Comparison of ENCODE assay signal across 8 cellular contexts in the genomic region with DNA sequence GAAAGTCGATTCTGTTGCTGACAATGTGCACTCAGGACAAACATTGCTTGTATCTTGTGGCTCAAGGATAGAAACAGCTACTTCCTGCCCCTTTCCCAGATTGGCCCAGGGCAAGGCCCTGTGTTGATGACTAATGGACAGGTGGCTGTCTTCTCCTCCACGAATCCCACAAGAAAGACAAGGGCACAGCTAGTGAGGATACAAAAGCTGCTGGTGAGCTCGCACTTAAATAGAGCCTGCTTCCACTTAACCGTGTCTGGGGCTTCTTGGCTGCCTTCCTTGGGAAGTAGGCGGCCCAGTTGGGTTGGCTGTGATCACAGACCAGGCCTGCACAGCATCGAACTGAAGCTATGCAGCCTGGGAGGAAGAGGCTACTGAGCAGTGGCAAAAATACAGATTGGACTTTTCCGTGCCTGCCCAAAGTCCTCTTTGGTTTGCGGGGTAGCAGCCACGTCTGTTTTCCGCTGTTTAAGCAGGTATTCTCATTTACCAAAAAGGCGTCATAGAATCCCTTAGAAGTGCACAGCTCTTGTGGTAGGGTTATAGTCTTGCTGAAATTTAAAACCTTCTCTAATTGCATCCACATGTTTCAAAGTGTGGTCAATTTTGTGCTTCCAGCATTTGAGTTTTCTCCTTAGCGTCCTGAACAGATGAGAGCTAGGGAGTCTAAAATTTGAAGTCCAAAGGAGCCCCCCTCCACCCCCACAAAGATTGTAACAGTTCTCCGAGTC. TPM values are rescaled to one million over a fixed set of nuclear protein-coding genes. Genes with fewer than 3 reads are reported as not detected.
DNase-seq lines count a peak whose midpoint lies in the region; ATAC-seq and TF ChIP-seq lines count a peak whose summit lies in the region.

No MANE protein-coding gene starts in this region.

- no peak for ATAC-seq in HG03045 (IDR thresholded peaks at IDR 0.05; ENCODE audit: unreplicated experiment)

- H3K4me3 ChIP-seq in astrocyte of the spinal cord (ENCODE audit: low read depth, low read length) (no peak overlapping the region), hepatocyte (no peak overlapping the region), suprapubic skin (no peak overlapping the region), ovary (no peak overlapping the region)

- peaks cover 31% of the 10 kb centered on the region for H3K36me3 Mint-ChIP-seq in HFFc6 (ENCODE audit: low read depth)

- H3K4me1 Mint-ChIP-seq in HFFc6 (ENCODE audit: low read depth), result peaks cover 66% of the 10 kb centered on the region

- H3K27ac Mint-ChIP-seq in HFFc6, result peak overlapping the region; percentile 95

- DNase-seq in HFFc6 (peak; percentile 58), astrocyte of the spinal cord (ENCODE audit: low read depth, low spot score) (peak; percentile 67), hepatocyte (ENCODE audit: low spot score) (no peak), suprapubic skin (ENCODE audit: low spot score in 2 of 2) (no peak), ovary (no peak), NCI-H524 (lab: John Stamatoyannopoulos, UW) (no peak), T-helper 9 cell (no peak)

- no peaks in the 10 kb centered on the region for H4K20me1 ChIP-seq in hepatocyte (ENCODE audit: insufficient read depth, poor library complexity, severe bottlenecking)

- H3K4me1 ChIP-seq in hepatocyte (ENCODE audit: insufficient read depth) (peaks cover 41% of the 10 kb centered on the region), suprapubic skin (peaks cover 64% of the 10 kb centered on the region), ovary (ENCODE audit: insufficient read depth) (peaks cover 7% of the 10 kb centered on the region)

- H3K79me2 ChIP-seq in hepatocyte, result peaks cover 26% of the 10 kb centered on the region

- H3K9me3 Mint-ChIP-seq in HFFc6, result no peaks in the 10 kb centered on the region

- H3K36me3 ChIP-seq in hepatocyte (replicated peaks; ENCODE audit: insufficient read depth, low read depth) (no peaks in the 10 kb centered on the region), suprapubic skin (peaks cover 34% of the 10 kb centered on the region), ovary (no peaks in the 10 kb centered on the region)

- H2AFZ ChIP-seq in hepatocyte, result no peak overlapping the region

- H3K27me3 ChIP-seq in hepatocyte (no peaks in the 10 kb centered on the region), suprapubic skin (no peaks in the 10 kb centered on the region), ovary (no peaks in the 10 kb centered on the region)

- H3K9me3 ChIP-seq in hepatocyte (ENCODE audit: low read depth), result no peaks in the 10 kb centered on the region
- H3K9me3 ChIP-seq in suprapubic skin, result no peaks in the 10 kb centered on the region
- H3K9me3 ChIP-seq in ovary, result no peaks in the 10 kb centered on the region

- TF ChIP-seq POLR2A in suprapubic skin (IDR thresholded peaks at IDR 0.05), result no peak
- TF ChIP-seq POLR2A in ovary (IDR thresholded peaks at IDR 0.05), result no peak

- TF ChIP-seq CTCF in HFFc6 (IDR thresholded peaks at IDR 0.05) (no peak), astrocyte of the spinal cord (IDR thresholded peaks at IDR 0.05; ENCODE audit: low read depth, low read length) (no peak), hepatocyte (IDR thresholded peaks at IDR 0.05; ENCODE audit: poor library complexity) (no peak), suprapubic skin (IDR thresholded peaks at IDR 0.05) (no peak), ovary (IDR thresholded peaks at IDR 0.05) (no peak)

- in situ Hi-C loops in astrocyte of the spinal cord (cut with HindIII; ENCODE audit: low sequenced_read_pairs), result loop anchor here (25.0 kb wide), 2 partner anchors 107 to 182 kb away; no protein-coding TSS in a partner anchor

- 60% methylated on average over 13 of the region's 13 CpGs for WGBS in hepatocyte (ENCODE audit: low lambda C conversion rate, missing lambda C conversion rate)
- WGBS in suprapubic skin, result 47% methylated on average over 12 of the region's 13 CpGs
- WGBS in ovary, 3 donors, result 45 to 51% (median 48%) methylated on average over 13 of the region's 13 CpGs

- intact Hi-C loops in ovary (cut with DNase I), result loop anchor here (2.0 to 10.0 kb wide), 6 partner anchors 19 to 299 kb away; no protein-coding TSS in a partner anchor

- H3K4me3 Mint-ChIP-seq in HFFc6, result peak overlapping the region; percentile 83

- no peaks in the 10 kb centered on the region for H3K9me2 ChIP-seq in hepatocyte (replicated peaks; ENCODE audit: insufficient read depth)

- peak overlapping the region; percentile 65 for H3K4me2 ChIP-seq in hepatocyte

- TF ChIP-seq EP300 in suprapubic skin (IDR thresholded peaks at IDR 0.05) (no peak), ovary (IDR thresholded peaks at IDR 0.05) (no peak)

- H3K27me3 Mint-ChIP-seq in HFFc6 (ENCODE audit: insufficient read depth), result no peaks in the 10 kb centered on the region; the same call in none of the 2 replicates

- H3K27ac ChIP-seq in hepatocyte (peak overlapping the region; percentile 94), suprapubic skin (peak overlapping the region; percentile 83), ovary (peak overlapping the region in 1 of 2 donors; percentile 63)

RNA-seq across cellular contexts. Expression of a gene that starts 23.1 kb away (rescaled TPM):
- 100 to 1,000 TPM in 1 of 6 experiments, 10 to 100 TPM in 5; 87.3 to 108 (median 93.2) TPM for total RNA-seq in HFFc6 (2021; fragmentation: NEBNext Ultra II Directional; extraction: Animal tissue kit (Norgen Biotek cat#: 25700))
- total RNA-seq in hepatocyte (53.6 and 66.1 TPM in 2 replicates), suprapubic skin (10 to 100 TPM; 20.4 to 38.1 (median 36.5) TPM), ovary (10 to 100 TPM; 19.4 to 58.6 (median 43.3) TPM)
- polyA plus RNA-seq in hepatocyte (108 and 126 TPM in 2 replicates), ovary (10 to 100 TPM; 48.6 to 67.6 TPM)

RNA-seq across cellular contexts. Expression of a gene that starts 58.2 kb away (rescaled TPM):
- 10 to 100 TPM; 17.5 to 24.0 (median 19.3) TPM for total RNA-seq in HFFc6 (2021; fragmentation: NEBNext Ultra II Directional; extraction: Animal tissue kit (Norgen Biotek cat#: 25700))
- total RNA-seq in hepatocyte (25.4 and 27.8 TPM in 2 replicates), suprapubic skin (10 to 100 TPM; 13.6 to 19.4 (median 16.7) TPM), ovary (10 to 100 TPM; 19.4 to 25.0 (median 22.8) TPM)
- polyA plus RNA-seq in hepatocyte (12.9 and 14.6 TPM in 2 replicates), ovary (10 to 100 TPM; 12.7 to 22.4 TPM)

RNA-seq across cellular contexts. Expression of a gene that starts 58.2 kb away (rescaled TPM):
- total RNA-seq in HFFc6 (2021; fragmentation: NEBNext Ultra II Directional; extraction: Animal tissue kit (Norgen Biotek cat#: 25700)), result under 1 TPM in 1 of 6 experiments, not detected in 5; 0.26 TPM
- 1.0 TPM in 1 of 2 replicates, not detected in the other for total RNA-seq in hepatocyte
- polyA plus RNA-seq in hepatocyte, result not detected in 2 replicates
- total RNA-seq in suprapubic skin, result under 1 TPM; 0.18 to 0.80 (median 0.57) TPM
- 10 to 100 TPM in 1 of 7 donors, 1 to 10 TPM in 3, under 1 TPM in 2, not detected in 1; 0.24 to 13.1 (median 1.4) TPM for total RNA-seq in ovary
- under 1 TPM; 0.12 to 0.75 TPM for polyA plus RNA-seq in ovary

Comparison
In these comparisons a context has a peak if more than half of its experiments do, and no peak if none do; other contexts are left out.
1. DNase-seq: peak in HFFc6 (single experiment) and astrocyte of the spinal cord (single experiment); none in hepatocyte (single experiment), suprapubic skin (0 of 2), ovary (0 of 5), NCI-H524 (0 of 2) and T-helper 9 cell (single experiment).